8 cellular contexts compared by ENCODE assay signal in the genomic region with DNA sequence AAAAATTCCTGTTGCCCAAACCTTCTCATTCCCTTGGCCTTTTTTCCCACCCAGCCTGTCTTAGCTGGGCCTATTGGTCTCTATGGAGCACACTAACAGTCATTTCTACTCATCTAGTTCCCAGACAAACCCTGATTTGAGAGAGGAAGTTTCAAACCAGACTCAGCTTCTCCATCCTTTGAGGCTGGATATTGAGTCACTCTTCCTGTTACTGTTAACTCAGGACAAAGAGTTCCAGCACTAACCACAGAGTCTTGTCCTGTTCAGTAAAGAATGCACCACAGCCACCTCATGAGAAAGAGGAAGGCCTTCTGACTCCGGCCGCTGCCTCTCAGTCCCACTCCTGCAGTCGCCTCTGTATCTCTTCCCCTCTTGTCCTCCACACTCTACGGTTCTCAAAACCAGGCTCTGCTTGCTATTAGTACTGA.
DNase-seq lines count a peak whose midpoint lies in the region; ATAC-seq and TF ChIP-seq lines count a peak whose summit lies in the region.

No MANE protein-coding gene starts in this region.

- TF ChIP-seq CTCF in AG10803 (conservative IDR thresholded peaks at IDR 0.05; ENCODE audit: low read length), result no peak

- H3K27ac Mint-ChIP-seq in central memory CD8-positive, alpha-beta T cell (ENCODE audit: low read depth), result no peak overlapping the region

- no peaks in the 10 kb centered on the region for H3K4me1 Mint-ChIP-seq in central memory CD8-positive, alpha-beta T cell

- no peaks in the 10 kb centered on the region for H3K9me3 Mint-ChIP-seq in central memory CD8-positive, alpha-beta T cell

- DNase-seq in AG10803 (ENCODE audit: low read depth), result peak; percentile 95
- DNase-seq in LoVo (ENCODE audit: low spot score), result peak; percentile 26
- DNase-seq in central memory CD8-positive, alpha-beta T cell (ENCODE audit: low spot score in 2 of 2), result no peak
- peak; percentile 47 for DNase-seq in midbrain (lab: John Stamatoyannopoulos, UW)
- no peak for DNase-seq in NCI-H345 treated with DMSO at 0.1 percent for 48 hours (lab: John Stamatoyannopoulos, UW; ENCODE audit: unreplicated experiment)
- DNase-seq in NCI-H1048 (lab: John Stamatoyannopoulos, UW), result no peak
- DNase-seq in DMS153 (lab: John Stamatoyannopoulos, UW), result no peak

- H3K4me3 ChIP-seq in AG10803 (ENCODE audit: low read length), result no peak overlapping the region

- H3K36me3 Mint-ChIP-seq in central memory CD8-positive, alpha-beta T cell (ENCODE audit: insufficient read depth), result no peaks in the 10 kb centered on the region

- no peaks in the 10 kb centered on the region for H3K27me3 Mint-ChIP-seq in central memory CD8-positive, alpha-beta T cell

- peak; percentile 28 for ATAC-seq in central memory CD8-positive, alpha-beta T cell (replicated peaks; ENCODE audit: extremely low read depth, poor library complexity, severe bottlenecking)
- ATAC-seq in GM18498 (IDR thresholded peaks at IDR 0.05; ENCODE audit: unreplicated experiment), result no peak

- H3K4me3 Mint-ChIP-seq in central memory CD8-positive, alpha-beta T cell, result no peak overlapping the region

Comparison
In these comparisons a context has a peak if more than half of its experiments do, and no peak if none do; other contexts are left out.
1. DNase-seq: peak in AG10803 (single experiment), LoVo (single experiment) and midbrain (single experiment); none in central memory CD8-positive, alpha-beta T cell (0 of 2), NCI-H345 treated with DMSO at 0.1 percent for 48 hours (single experiment), NCI-H1048 (single experiment) and DMS153 (single experiment).